Comparison of ENCODE assay signal across 1 cellular context in the genomic region with DNA sequence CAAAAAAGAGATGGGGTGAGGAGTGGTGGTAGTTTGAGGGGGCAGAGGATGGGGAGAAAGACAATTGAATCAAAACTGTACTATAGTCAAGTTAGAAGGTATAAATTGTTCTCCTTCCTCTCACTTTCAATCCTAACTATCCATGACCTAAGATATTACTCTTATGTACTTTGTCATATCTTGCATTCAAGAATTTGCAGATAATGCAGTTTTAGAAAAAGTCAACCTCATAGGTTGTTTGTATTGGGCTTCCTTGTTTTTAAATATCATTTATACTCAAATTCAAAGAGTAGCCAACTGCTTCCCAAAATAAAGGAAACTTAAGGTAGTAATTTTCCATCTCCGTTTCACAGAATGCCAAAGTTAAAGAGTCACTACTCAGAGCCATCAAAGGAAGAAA.
A peak's percentile ranks its signal among the peaks of the same experiment; 100 is the strongest.
TF ChIP-seq lines count a peak whose summit lies in the region.

No MANE protein-coding gene starts in this region.

TF ChIP-seq in A549, 52 proteins besides CTCF, POLR2A, EP300 and RAD21:
- TF ChIP-seq SMC3 (IDR thresholded peaks at IDR 0.05) (no peak), MAFK (IDR thresholded peaks at IDR 0.05; ENCODE audit: partially characterized antibody) (peak; percentile 82)
